ENCODE assay signal across 18 cellular contexts in genomic region chr1:229035748-229036082, GRCh38.
A peak's percentile ranks its signal among the peaks of the same experiment; 100 is the strongest.
DNase-seq lines count a peak whose midpoint lies in the region; ATAC-seq and TF ChIP-seq lines count a peak whose summit lies in the region.
"Had no signal": no experiment of that assay in that cellular context is flagged by ENCODE, and none has a peak within 500 bp of the region (broad histone marks: within the 10 kb centered on the region; RNA-seq: fewer than 3 reads in every experiment).

No MANE protein-coding gene starts in this region.

- no peak for TF ChIP-seq CTCF in A673 (conservative IDR thresholded peaks at IDR 0.05; ENCODE audit: low read depth, low read length)

- peaks cover 43% of the 10 kb centered on the region for H3K27me3 Mint-ChIP-seq in T-helper 2 cell treated with Interferon-gamma antibody and Interleukin-4, amounts not matched to agents 5 μg/mL and 100 μg/mL, for 36 hours (ENCODE audit: low read depth)
- peaks cover 26 to 55% (median 54%) of the 10 kb centered on the region in 3 donors for H3K27me3 Mint-ChIP-seq in naive B cell

- peaks cover 25% of the 10 kb centered on the region for H3K4me1 Mint-ChIP-seq in T-helper 2 cell treated with Interferon-gamma antibody and Interleukin-4, amounts not matched to agents 5 μg/mL and 100 μg/mL, for 36 hours (ENCODE audit: low read depth)
- peaks cover 23 to 28% (median 23%) of the 10 kb centered on the region in 3 donors for H3K4me1 Mint-ChIP-seq in naive B cell

- H3K27ac Mint-ChIP-seq in T-helper 2 cell treated with Interferon-gamma antibody and Interleukin-4, amounts not matched to agents 5 μg/mL and 100 μg/mL, for 36 hours: peak overlapping the region; percentile 69
- peak overlapping the region in 4 of 6 donors; percentile 49 to 68 (median 62) for H3K27ac Mint-ChIP-seq in naive B cell
- H3K27ac Mint-ChIP-seq: activated naive CD4-positive, alpha-beta T cell treated with anti-CD3 and anti-CD28 coated beads for 36 hours had no signal

- intact Hi-C loops in A673 (cut with micrococcal nuclease; ENCODE audit: unreplicated experiment): loop anchor here (2.0 kb wide), 1 partner anchor 19 kb away; no protein-coding TSS in a partner anchor
- intact Hi-C loops in left cardiac atrium (cut with DNase I): loop anchor here in 1 of 2 donors (10.0 kb wide), 1 partner anchor 109 kb away; no protein-coding TSS in a partner anchor

- H3K4me3 Mint-ChIP-seq in T-helper 2 cell treated with Interferon-gamma antibody and Interleukin-4, amounts not matched to agents 5 μg/mL and 100 μg/mL, for 36 hours: peak overlapping the region; percentile 39
- peak overlapping the region in 7 of 8 donors; percentile 24 to 86 (median 64) for H3K4me3 Mint-ChIP-seq in naive B cell
- H3K4me3 Mint-ChIP-seq: activated naive CD4-positive, alpha-beta T cell treated with anti-CD3 and anti-CD28 coated beads for 36 hours; neural crest cell had no signal

- POLR2A ChIA-PET in A673 (lab: Charles Lee; ENCODE audit: low non-redundant PET): no interaction called here

- H3K4me1 ChIP-seq in A673 (ENCODE audit: insufficient read depth, low read length, poor library complexity, severe bottlenecking): no peaks in the 10 kb centered on the region
- H3K4me1 ChIP-seq: upper lobe of left lung had no signal

- no peaks in the 10 kb centered on the region for H3K36me3 Mint-ChIP-seq in T-helper 2 cell treated with Interferon-gamma antibody and Interleukin-4, amounts not matched to agents 5 μg/mL and 100 μg/mL, for 36 hours (ENCODE audit: low read depth)
- H3K36me3 Mint-ChIP-seq in naive B cell: peaks cover 0 to 7% of the 10 kb centered on the region in 2 donors

- no TSS peak for BruUV-seq in A673 (replicated peaks; lab: Mats Ljungman, UMichigan)

- H3K27ac ChIP-seq in A673 (ENCODE audit: low read depth, low read length, poor library complexity, severe bottlenecking): no peak overlapping the region
- H3K27ac ChIP-seq: 22Rv1, SK-N-MC, upper lobe of left lung had no signal

- H3K4me3 ChIP-seq in A673 (ENCODE audit: low read depth, low read length, poor library complexity, severe bottlenecking): no peak overlapping the region
- H3K4me3 ChIP-seq: SK-N-MC, skin epidermis, upper lobe of left lung had no signal

- CTCF ChIA-PET in A673 (lab: Charles Lee): no interaction called here

- H3K9me3 Mint-ChIP-seq in T-helper 2 cell treated with Interferon-gamma antibody and Interleukin-4, amounts not matched to agents 5 μg/mL and 100 μg/mL, for 36 hours: no peaks in the 10 kb centered on the region
- peaks cover 0 to 4% (median 0%) of the 10 kb centered on the region in 7 donors for H3K9me3 Mint-ChIP-seq in naive B cell
- H3K9me3 Mint-ChIP-seq: activated naive CD4-positive, alpha-beta T cell treated with anti-CD3 and anti-CD28 coated beads for 36 hours; neural crest cell had no signal

- no peaks in the 10 kb centered on the region for H3K36me3 ChIP-seq in A673 (ENCODE audit: insufficient read depth, low read length, poor library complexity, severe bottlenecking)
- H3K36me3 ChIP-seq: upper lobe of left lung had no signal

- no peaks in the 10 kb centered on the region for H3K9me3 ChIP-seq in A673 (ENCODE audit: low read depth, low read length, poor library complexity, severe bottlenecking)
- H3K9me3 ChIP-seq: upper lobe of left lung had no signal

- H3K27me3 ChIP-seq in A673 (replicated peaks; ENCODE audit: insufficient read depth, low read depth, low read length, poor library complexity): peaks cover 30% of the 10 kb centered on the region
- H3K27me3 ChIP-seq: upper lobe of left lung had no signal

- ATAC-seq in GM21576 (IDR thresholded peaks at IDR 0.05; ENCODE audit: unreplicated experiment) (peak; percentile 29), HG03342 (IDR thresholded peaks at IDR 0.05; ENCODE audit: unreplicated experiment) (peak; percentile 25), naive B cell (ENCODE audit: low read depth in 2 of 2) (peak; percentile 21 to 32), SK-N-SH treated with all-trans-retinoic acid at 6 μM for 48 hours (no peak), left cardiac atrium (no peak)

- no peak for DNase-seq in T-helper 2 cell treated with Interferon-gamma antibody and Interleukin-4, amounts not matched to agents 5 μg/mL and 100 μg/mL, for 36 hours (ENCODE audit: low spot score)
- DNase-seq in T-helper 2 cell: no peak
- DNase-seq in naive B cell: no peak
- no peak for DNase-seq in A673 (ENCODE audit: low spot score)
- no peak for DNase-seq in left cardiac atrium
- DNase-seq: activated CD4-positive, alpha-beta T cell treated with anti-CD3 and anti-CD28 coated beads, Interleukin-2, amount 50 U/mL, for 1 hour; activated naive CD4-positive, alpha-beta T cell treated with anti-CD3 and anti-CD28 coated beads for 36 hours; Calu3; caudate nucleus; glutamatergic neuron; upper lobe of left lung had no signal

TF ChIP-seq in SK-N-SH treated with all-trans-retinoic acid at 6 μM for 48 hours, 23 proteins besides CTCF, POLR2A, EP300 and RAD21 (continues in another document):
- TF ChIP-seq ZFP30 (CRISPR knock-in tag; IDR thresholded peaks at IDR 0.05) (no peak), RARB (CRISPR knock-in tag; IDR thresholded peaks at IDR 0.05) (no peak), GLIS3 (CRISPR knock-in tag; IDR thresholded peaks at IDR 0.05) (no peak), ZFP3 (CRISPR knock-in tag; IDR thresholded peaks at IDR 0.05) (no peak), PPARA (CRISPR knock-in tag; IDR thresholded peaks at IDR 0.05; ENCODE audit: borderline replicate concordance) (no peak), OSR1 (CRISPR knock-in tag; IDR thresholded peaks at IDR 0.05) (no peak), TCF4 (CRISPR knock-in tag; IDR thresholded peaks at IDR 0.05; ENCODE audit: borderline replicate concordance) (no peak), ZNF70 (CRISPR knock-in tag; IDR thresholded peaks at IDR 0.05) (no peak), CSDC2 (CRISPR knock-in tag; IDR thresholded peaks at IDR 0.05) (no peak), ARNTL (CRISPR knock-in tag; IDR thresholded peaks at IDR 0.05; ENCODE audit: borderline replicate concordance, low read depth) (no peak), ISL1 (CRISPR knock-in tag; IDR thresholded peaks at IDR 0.05) (no peak), ZNF8 (CRISPR knock-in tag; IDR thresholded peaks at IDR 0.05) (no peak), ZC3H10 (CRISPR knock-in tag; IDR thresholded peaks at IDR 0.05) (no peak), TOX (CRISPR knock-in tag; IDR thresholded peaks at IDR 0.05; ENCODE audit: borderline replicate concordance) (no peak)
- TF ChIP-seq, protein P1, sequence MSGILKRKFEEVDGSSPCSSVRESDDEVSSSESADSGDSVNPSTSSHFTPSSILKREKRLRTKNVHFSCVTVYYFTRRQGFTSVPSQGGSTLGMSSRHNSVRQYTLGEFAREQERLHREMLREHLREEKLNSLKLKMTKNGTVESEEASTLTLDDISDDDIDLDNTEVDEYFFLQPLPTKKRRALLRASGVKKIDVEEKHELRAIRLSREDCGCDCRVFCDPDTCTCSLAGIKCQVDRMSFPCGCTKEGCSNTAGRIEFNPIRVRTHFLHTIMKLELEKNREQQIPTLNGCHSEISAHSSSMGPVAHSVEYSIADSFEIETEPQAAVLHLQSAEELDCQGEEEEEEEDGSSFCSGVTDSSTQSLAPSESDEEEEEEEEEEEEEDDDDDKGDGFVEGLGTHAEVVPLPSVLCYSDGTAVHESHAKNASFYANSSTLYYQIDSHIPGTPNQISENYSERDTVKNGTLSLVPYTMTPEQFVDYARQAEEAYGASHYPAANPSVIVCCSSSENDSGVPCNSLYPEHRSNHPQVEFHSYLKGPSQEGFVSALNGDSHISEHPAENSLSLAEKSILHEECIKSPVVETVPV (CRISPR knock-in tag; IDR thresholded peaks at IDR 0.05): no peak
- TF ChIP-seq, protein P2, sequence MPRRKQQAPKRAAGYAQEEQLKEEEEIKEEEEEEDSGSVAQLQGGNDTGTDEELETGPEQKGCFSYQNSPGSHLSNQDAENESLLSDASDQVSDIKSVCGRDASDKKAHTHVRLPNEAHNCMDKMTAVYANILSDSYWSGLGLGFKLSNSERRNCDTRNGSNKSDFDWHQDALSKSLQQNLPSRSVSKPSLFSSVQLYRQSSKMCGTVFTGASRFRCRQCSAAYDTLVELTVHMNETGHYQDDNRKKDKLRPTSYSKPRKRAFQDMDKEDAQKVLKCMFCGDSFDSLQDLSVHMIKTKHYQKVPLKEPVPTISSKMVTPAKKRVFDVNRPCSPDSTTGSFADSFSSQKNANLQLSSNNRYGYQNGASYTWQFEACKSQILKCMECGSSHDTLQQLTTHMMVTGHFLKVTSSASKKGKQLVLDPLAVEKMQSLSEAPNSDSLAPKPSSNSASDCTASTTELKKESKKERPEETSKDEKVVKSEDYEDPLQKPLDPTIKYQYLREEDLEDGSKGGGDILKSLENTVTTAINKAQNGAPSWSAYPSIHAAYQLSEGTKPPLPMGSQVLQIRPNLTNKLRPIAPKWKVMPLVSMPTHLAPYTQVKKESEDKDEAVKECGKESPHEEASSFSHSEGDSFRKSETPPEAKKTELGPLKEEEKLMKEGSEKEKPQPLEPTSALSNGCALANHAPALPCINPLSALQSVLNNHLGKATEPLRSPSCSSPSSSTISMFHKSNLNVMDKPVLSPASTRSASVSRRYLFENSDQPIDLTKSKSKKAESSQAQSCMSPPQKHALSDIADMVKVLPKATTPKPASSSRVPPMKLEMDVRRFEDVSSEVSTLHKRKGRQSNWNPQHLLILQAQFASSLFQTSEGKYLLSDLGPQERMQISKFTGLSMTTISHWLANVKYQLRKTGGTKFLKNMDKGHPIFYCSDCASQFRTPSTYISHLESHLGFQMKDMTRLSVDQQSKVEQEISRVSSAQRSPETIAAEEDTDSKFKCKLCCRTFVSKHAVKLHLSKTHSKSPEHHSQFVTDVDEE (CRISPR knock-in tag; IDR thresholded peaks at IDR 0.05): no peak
- TF ChIP-seq, protein P3, sequence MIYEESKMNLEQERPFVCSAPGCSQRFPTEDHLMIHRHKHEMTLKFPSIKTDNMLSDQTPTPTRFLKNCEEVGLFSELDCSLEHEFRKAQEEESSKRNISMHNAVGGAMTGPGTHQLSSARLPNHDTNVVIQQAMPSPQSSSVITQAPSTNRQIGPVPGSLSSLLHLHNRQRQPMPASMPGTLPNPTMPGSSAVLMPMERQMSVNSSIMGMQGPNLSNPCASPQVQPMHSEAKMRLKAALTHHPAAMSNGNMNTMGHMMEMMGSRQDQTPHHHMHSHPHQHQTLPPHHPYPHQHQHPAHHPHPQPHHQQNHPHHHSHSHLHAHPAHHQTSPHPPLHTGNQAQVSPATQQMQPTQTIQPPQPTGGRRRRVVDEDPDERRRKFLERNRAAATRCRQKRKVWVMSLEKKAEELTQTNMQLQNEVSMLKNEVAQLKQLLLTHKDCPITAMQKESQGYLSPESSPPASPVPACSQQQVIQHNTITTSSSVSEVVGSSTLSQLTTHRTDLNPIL (CRISPR knock-in tag; IDR thresholded peaks at IDR 0.05; ENCODE audit: low read depth): no peak

Comparison
In these comparisons a context has a peak if more than half of its experiments do, and no peak if none do; other contexts are left out.
1. ATAC-seq: peak in GM21576 (single experiment), HG03342 (single experiment) and naive B cell (2 of 2); none in SK-N-SH treated with all-trans-retinoic acid at 6 μM for 48 hours (single experiment) and left cardiac atrium (0 of 2).